ENCODE assay signal across 7 cellular contexts in the genomic region with DNA sequence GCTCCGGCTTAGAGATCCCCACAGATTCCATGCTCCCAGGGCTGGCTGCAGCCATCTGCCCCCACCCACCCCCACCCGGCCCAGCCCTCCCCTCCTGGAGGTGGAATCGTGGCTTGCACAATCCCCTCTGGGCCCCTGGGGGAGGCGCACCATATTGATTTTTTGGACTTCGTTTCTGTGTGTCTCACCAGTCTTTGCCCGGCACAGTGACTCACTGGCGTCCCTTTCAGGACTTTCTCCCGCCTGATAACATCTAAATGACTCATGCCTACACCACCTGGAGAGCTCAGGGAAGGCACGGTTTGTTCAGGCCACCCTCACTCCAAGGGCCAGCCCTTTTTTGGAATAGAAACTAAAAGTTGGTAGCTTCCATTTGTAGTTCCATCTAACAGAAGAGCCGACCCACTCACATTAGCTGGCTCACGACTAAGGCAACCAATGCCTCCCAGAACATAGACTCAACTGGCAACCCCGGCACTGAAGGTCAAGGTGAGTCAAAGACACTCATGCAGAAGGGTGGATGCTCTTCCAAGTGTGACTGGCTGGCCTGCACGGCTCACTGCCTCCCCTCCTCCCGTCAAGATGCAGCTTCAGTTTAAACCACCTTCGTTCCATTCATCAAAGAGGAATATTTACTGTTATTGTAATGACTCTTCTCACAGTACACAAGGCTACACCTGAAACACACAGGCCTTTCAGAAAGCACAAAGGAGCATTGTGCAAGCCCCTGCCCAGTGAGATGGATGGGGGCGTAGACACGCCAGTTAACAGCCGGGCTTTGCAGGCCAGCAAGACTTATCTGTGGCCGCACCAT. TPM values are rescaled to one million over a fixed set of nuclear protein-coding genes. Genes with fewer than 3 reads are reported as not detected.
DNase-seq lines count a peak whose midpoint lies in the region; ATAC-seq and TF ChIP-seq lines count a peak whose summit lies in the region.

No MANE protein-coding gene starts in this region.

- H3K4me1 Mint-ChIP-seq in MCF 10A (ENCODE audit: insufficient read depth, unreplicated experiment) (peaks cover 11% of the 10 kb centered on the region), progenitor cell of endocrine pancreas (ENCODE audit: low read depth) (peaks cover 47% of the 10 kb centered on the region)
- H3K4me1 Mint-ChIP-seq in activated CD4-positive, alpha-beta T cell treated with anti-CD3 and anti-CD28 coated beads, Interleukin-2, amount 10 ng/mL, durations not matched to agents 7 days and 5 days = peaks cover 8% of the 10 kb centered on the region

- ATAC-seq in GM21423 (IDR thresholded peaks at IDR 0.05; ENCODE audit: unreplicated experiment) = peak; percentile 51
- no peak for ATAC-seq in GM18909 (IDR thresholded peaks at IDR 0.05; ENCODE audit: poor library complexity, unreplicated experiment)
- ATAC-seq in GM21515 (IDR thresholded peaks at IDR 0.05; ENCODE audit: unreplicated experiment) = no peak

- H3K27ac Mint-ChIP-seq in MCF 10A (ENCODE audit: low read depth, unreplicated experiment) (peak overlapping the region; percentile 86), progenitor cell of endocrine pancreas (peak overlapping the region; percentile 100)
- no peak overlapping the region for H3K27ac Mint-ChIP-seq in activated CD4-positive, alpha-beta T cell treated with anti-CD3 and anti-CD28 coated beads, Interleukin-2, amount 10 ng/mL, durations not matched to agents 7 days and 5 days

- H3K9me3 Mint-ChIP-seq in MCF 10A (ENCODE audit: unreplicated experiment) (no peaks in the 10 kb centered on the region), progenitor cell of endocrine pancreas (ENCODE audit: low read depth) (peaks cover 11% of the 10 kb centered on the region)
- peaks cover 5% of the 10 kb centered on the region for H3K9me3 Mint-ChIP-seq in activated CD4-positive, alpha-beta T cell treated with anti-CD3 and anti-CD28 coated beads, Interleukin-2, amount 10 ng/mL, durations not matched to agents 7 days and 5 days

- TF ChIP-seq CTCF in MCF 10A (IDR thresholded peaks at IDR 0.05; ENCODE audit: unreplicated experiment) (no peak), progenitor cell of endocrine pancreas (IDR thresholded peaks at IDR 0.05; ENCODE audit: unreplicated experiment) (no peak)

- POLR2A ChIA-PET in MCF 10A (lab: Yijun Ruan, JAX) = interaction anchor here (0.5 to 8.4 kb wide), 19 partner anchors 8 to 515 kb away, joined by 3 to 107 read pairs (median 5); a partner anchor contains a TSS
- POLR2A ChIA-PET in activated CD4-positive, alpha-beta T cell treated with anti-CD3 and anti-CD28 coated beads, Interleukin-2, amount 10 ng/mL, durations not matched to agents 7 days and 5 days (lab: Charles Lee) = no interaction called here

- peak overlapping the region; percentile 68 for H3K4me3 Mint-ChIP-seq in MCF 10A (ENCODE audit: unreplicated experiment)
- H3K4me3 Mint-ChIP-seq in progenitor cell of endocrine pancreas (ENCODE audit: low read depth) = peak overlapping the region; percentile 55
- no peak overlapping the region for H3K4me3 Mint-ChIP-seq in activated CD4-positive, alpha-beta T cell treated with anti-CD3 and anti-CD28 coated beads, Interleukin-2, amount 10 ng/mL, durations not matched to agents 7 days and 5 days

- no peaks in the 10 kb centered on the region for H3K36me3 Mint-ChIP-seq in MCF 10A (ENCODE audit: insufficient read depth, unreplicated experiment)
- H3K36me3 Mint-ChIP-seq in progenitor cell of endocrine pancreas (ENCODE audit: insufficient read depth) = peaks cover 4% of the 10 kb centered on the region
- H3K36me3 Mint-ChIP-seq in activated CD4-positive, alpha-beta T cell treated with anti-CD3 and anti-CD28 coated beads, Interleukin-2, amount 10 ng/mL, durations not matched to agents 7 days and 5 days (ENCODE audit: low read depth) = peaks cover 3% of the 10 kb centered on the region

- DNase-seq in MV-4-11 (lab: John Stamatoyannopoulos, UW) = peak; percentile 75
- DNase-seq in MCF 10A (ENCODE audit: unreplicated experiment) = peak; percentile 97
- peak; percentile 64 for DNase-seq in progenitor cell of endocrine pancreas (ENCODE audit: low spot score, unreplicated experiment)
- no peak for DNase-seq in activated CD4-positive, alpha-beta T cell treated with anti-CD3 and anti-CD28 coated beads, Interleukin-2, amount 10 ng/mL, durations not matched to agents 7 days and 5 days

- no TSS peak for BruUV-seq in MCF 10A (replicated peaks; lab: Mats Ljungman, UMichigan)

- H3K27me3 Mint-ChIP-seq in MCF 10A (ENCODE audit: insufficient read depth, unreplicated experiment) (no peaks in the 10 kb centered on the region), progenitor cell of endocrine pancreas (no peaks in the 10 kb centered on the region)
- no peaks in the 10 kb centered on the region for H3K27me3 Mint-ChIP-seq in activated CD4-positive, alpha-beta T cell treated with anti-CD3 and anti-CD28 coated beads, Interleukin-2, amount 10 ng/mL, durations not matched to agents 7 days and 5 days

- CTCF ChIA-PET in MCF 10A (lab: Yijun Ruan, JAX) = interaction anchor here (0.6 to 1.5 kb wide), 9 partner anchors 8 to 49 kb away, joined by 3 to 6 read pairs (median 3); no protein-coding TSS in a partner anchor
- CTCF ChIA-PET in activated CD4-positive, alpha-beta T cell treated with anti-CD3 and anti-CD28 coated beads, Interleukin-2, amount 10 ng/mL, durations not matched to agents 7 days and 5 days (lab: Charles Lee) = interaction anchor here (0.7 to 1.2 kb wide), 4 partner anchors 8 to 17 kb away, joined by 3 read pairs; no protein-coding TSS in a partner anchor

- intact Hi-C loops in MCF 10A (cut with micrococcal nuclease) = no loop called here

RNA-seq across cellular contexts. Expression of a gene that starts 18.1 kb away (rescaled TPM):
- total RNA-seq in MCF 10A (2022) (109 and 126 TPM in 2 replicates), progenitor cell of endocrine pancreas (43.9 and 48.9 TPM in 2 replicates)
- 10 to 100 TPM; 15.2 to 19.7 TPM for total RNA-seq in activated CD4-positive, alpha-beta T cell treated with anti-CD3 and anti-CD28 coated beads, Interleukin-2, amount 10 ng/mL, durations not matched to agents 7 days and 5 days
